ENCODE assay signal across 18 cellular contexts in the genomic region with DNA sequence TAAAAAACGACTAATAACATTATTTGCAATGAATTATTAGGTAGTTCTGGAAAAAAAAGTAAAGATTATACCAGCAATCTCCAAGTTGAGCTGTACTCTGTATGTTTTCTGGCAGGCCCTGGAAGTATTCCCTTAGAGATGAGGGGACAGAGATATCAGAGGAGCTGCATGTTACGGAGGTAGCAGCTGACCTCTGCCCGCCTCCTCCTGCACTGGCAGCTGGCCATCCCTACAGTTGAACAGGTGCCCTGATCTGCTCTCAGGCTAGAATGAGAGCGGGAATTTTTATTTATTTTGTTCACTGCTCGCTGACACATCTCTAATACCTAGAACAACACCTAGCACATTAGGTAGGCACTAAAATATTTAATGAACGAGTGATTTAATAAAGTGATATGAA. TPM values are rescaled to one million over a fixed set of nuclear protein-coding genes. Genes with fewer than 3 reads are reported as not detected.
A peak's percentile ranks its signal among the peaks of the same experiment; 100 is the strongest.
DNase-seq lines count a peak whose midpoint lies in the region; ATAC-seq and TF ChIP-seq lines count a peak whose summit lies in the region.
"Had no signal": no experiment of that assay in that cellular context is flagged by ENCODE, and none has a peak within 500 bp of the region (broad histone marks: within the 10 kb centered on the region; RNA-seq: fewer than 3 reads in every experiment).

No MANE protein-coding gene starts in this region.

- H4K91ac ChIP-seq in neuronal stem cell (ENCODE audit: low read depth, low read length, poor library complexity) = no peak overlapping the region
- H4K91ac ChIP-seq in mesenchymal stem cell (ENCODE audit: low read length) = no peak overlapping the region

- H2BK120ac ChIP-seq in neuronal stem cell (ENCODE audit: low read depth, low read length) (no peak overlapping the region), mesenchymal stem cell (ENCODE audit: low read depth, low read length) (no peak overlapping the region)

- DNase-seq in NCI-H2107 treated with DMSO at 0.1 percent for 48 hours (lab: John Stamatoyannopoulos, UW; ENCODE audit: unreplicated experiment) (peak; percentile 45), NCI-H2107 (lab: John Stamatoyannopoulos, UW) (no peak), NCI-H2029 (lab: John Stamatoyannopoulos, UW) (peak; percentile 74), glutamatergic neuron (peak; percentile 65), neuronal stem cell (ENCODE audit: low spot score) (no peak), mesenchymal stem cell (no peak)
- no peak for DNase-seq in stimulated activated naive B cell treated with anti-CD40 and anti-IgM and Interleukin-4, amounts not matched to agents 10 μg/mL and 1 μg/mL and 100 μg/mL, for 72 hours
- DNase-seq: 8988T; dermis blood vessel endothelial cell; foreskin fibroblast; lower lobe of right lung; naive thymus-derived CD4-positive, alpha-beta T cell had no signal

- no peak overlapping the region for H2AK5ac ChIP-seq in neuronal stem cell (ENCODE audit: low read depth, low read length)
- no peak overlapping the region for H2AK5ac ChIP-seq in mesenchymal stem cell (ENCODE audit: low read length, severe bottlenecking)

- peak overlapping the region; percentile 18 for H3K4me3 Mint-ChIP-seq in glutamatergic neuron (ENCODE audit: unreplicated experiment)
- no peak overlapping the region for H3K4me3 Mint-ChIP-seq in stimulated activated naive B cell treated with anti-CD40 and anti-IgM and Interleukin-4, amounts not matched to agents 10 μg/mL and 1 μg/mL and 100 μg/mL, for 72 hours
- H3K4me3 Mint-ChIP-seq: activated naive CD8-positive, alpha-beta T cell; brain; naive thymus-derived CD4-positive, alpha-beta T cell; T-helper 2 cell treated with Interferon-gamma antibody and Interleukin-4, amounts not matched to agents 5 μg/mL and 100 μg/mL, for 36 hours had no signal

- no CpG with 5 or more reads among the region's 6 CpGs for WGBS in neuronal stem cell (ENCODE audit: extremely low coverage in 2 of 2, insufficient read length in 2 of 2, insufficient replicate concordance in 1 of 2), 2 donors
- WGBS in mesenchymal stem cell = 92% methylated on average over 4 of the region's 6 CpGs

- no peak overlapping the region for H3K23ac ChIP-seq in neuronal stem cell (ENCODE audit: low read depth, low read length, poor library complexity)
- no peak overlapping the region for H3K23ac ChIP-seq in mesenchymal stem cell (ENCODE audit: low read length in 2 of 2)

- peak overlapping the region; percentile 74 for H3K27ac Mint-ChIP-seq in glutamatergic neuron (ENCODE audit: unreplicated experiment)
- no peak overlapping the region for H3K27ac Mint-ChIP-seq in stimulated activated naive B cell treated with anti-CD40 and anti-IgM and Interleukin-4, amounts not matched to agents 10 μg/mL and 1 μg/mL and 100 μg/mL, for 72 hours
- H3K27ac Mint-ChIP-seq: activated naive CD8-positive, alpha-beta T cell; naive thymus-derived CD4-positive, alpha-beta T cell; T-helper 2 cell treated with Interferon-gamma antibody and Interleukin-4, amounts not matched to agents 5 μg/mL and 100 μg/mL, for 36 hours had no signal

- H3K4me2 ChIP-seq in neuronal stem cell (ENCODE audit: insufficient read depth, low read length, poor library complexity, severe bottlenecking) = no peak overlapping the region
- H3K4me2 ChIP-seq in mesenchymal stem cell (ENCODE audit: low read length, poor library complexity, severe bottlenecking) = no peak overlapping the region
- H3K4me2 ChIP-seq: KMS-11 had no signal

- H3K9me3 ChIP-seq in neuronal stem cell (replicated peaks in 1 of 2; ENCODE audit: control insufficient read depth in 2 of 2, insufficient read depth in 1 of 2, low read depth in 1 of 2, low read length in 2 of 2) (peaks cover 0 to 2% of the 10 kb centered on the region in 2 donors), mesenchymal stem cell (ENCODE audit: control insufficient read depth, low read length) (no peaks in the 10 kb centered on the region)
- H3K9me3 ChIP-seq: lower lobe of right lung had no signal

- H3K4me1 ChIP-seq in neuronal stem cell (ENCODE audit: control insufficient read depth in 2 of 2, insufficient read depth in 1 of 2, low read depth in 1 of 2, low read length in 2 of 2) = no peaks in the 10 kb centered on the region
- no peaks in the 10 kb centered on the region for H3K4me1 ChIP-seq in mesenchymal stem cell (ENCODE audit: control insufficient read depth, insufficient read depth, low read depth, low read length)
- H3K4me1 ChIP-seq: lower lobe of right lung had no signal

- H4K8ac ChIP-seq in neuronal stem cell (ENCODE audit: low read depth, low read length) (no peak overlapping the region), mesenchymal stem cell (ENCODE audit: low read length) (no peak overlapping the region)

- H3K36me3 ChIP-seq in neuronal stem cell (replicated peaks in 1 of 2; ENCODE audit: control insufficient read depth in 2 of 2, insufficient read depth in 2 of 2, low read length in 2 of 2) (peaks cover 3 to 33% of the 10 kb centered on the region in 2 donors), mesenchymal stem cell (ENCODE audit: control insufficient read depth in 1 of 2, insufficient read depth in 2 of 2, low read depth in 1 of 2, low read length in 2 of 2) (peaks cover 2 to 33% of the 10 kb centered on the region in 2 experiments)

- H3K9ac ChIP-seq in neuronal stem cell (ENCODE audit: low read depth, low read length, poor library complexity) = peak overlapping the region; percentile 44
- H3K9ac ChIP-seq in mesenchymal stem cell (ENCODE audit: low read length) = no peak overlapping the region
- H3K9ac ChIP-seq: BLaER1, KMS-11 had no signal

- H2BK12ac ChIP-seq in neuronal stem cell (ENCODE audit: low read length) (no peak overlapping the region), mesenchymal stem cell (ENCODE audit: low read length in 2 of 2) (no peak overlapping the region)

- no peak for ATAC-seq in stimulated activated naive B cell treated with anti-CD40 and anti-IgM and Interleukin-4, amounts not matched to agents 10 μg/mL and 1 μg/mL and 100 μg/mL, for 72 hours (replicated peaks)
- ATAC-seq in GM21390 (IDR thresholded peaks at IDR 0.05; ENCODE audit: unreplicated experiment) = no peak
- ATAC-seq: lower lobe of right lung; naive thymus-derived CD4-positive, alpha-beta T cell had no signal

- H3K27me3 ChIP-seq in neuronal stem cell (ENCODE audit: control insufficient read depth in 3 of 3, insufficient read depth in 3 of 3, low read depth in 1 of 3, low read length in 3 of 3) (no peaks in the 10 kb centered on the region), mesenchymal stem cell (ENCODE audit: control insufficient read depth in 1 of 2, insufficient read depth in 1 of 2, low read length in 2 of 2) (no peaks in the 10 kb centered on the region)
- H3K27me3 ChIP-seq: BLaER1 had no signal

- no peak overlapping the region for H3K4me3 ChIP-seq in neuronal stem cell (ENCODE audit: low read length in 2 of 2)
- no peak overlapping the region for H3K4me3 ChIP-seq in mesenchymal stem cell (ENCODE audit: insufficient read depth in 1 of 2, low read depth in 1 of 2, low read length in 2 of 2)
- H3K4me3 ChIP-seq: BLaER1, lower lobe of right lung had no signal

- no peak overlapping the region for H2AFZ ChIP-seq in neuronal stem cell (ENCODE audit: low read length)
- H2AFZ ChIP-seq in mesenchymal stem cell (ENCODE audit: low read depth, low read length) = no peak overlapping the region

- no peak overlapping the region for H2BK15ac ChIP-seq in neuronal stem cell (ENCODE audit: low read length)
- H2BK15ac ChIP-seq in mesenchymal stem cell (ENCODE audit: low read depth, poor library complexity, severe bottlenecking) = no peak overlapping the region

- H3K14ac ChIP-seq in neuronal stem cell (ENCODE audit: low read length) (no peak overlapping the region), mesenchymal stem cell (ENCODE audit: low read length in 2 of 2) (no peak overlapping the region)

- H3K4me1 Mint-ChIP-seq in glutamatergic neuron (ENCODE audit: low read depth, unreplicated experiment) = peaks cover 45% of the 10 kb centered on the region
- peaks cover 15 to 36% of the 10 kb centered on the region in 2 donors for H3K4me1 Mint-ChIP-seq in stimulated activated naive B cell treated with anti-CD40 and anti-IgM and Interleukin-4, amounts not matched to agents 10 μg/mL and 1 μg/mL and 100 μg/mL, for 72 hours

- H3K79me1 ChIP-seq in neuronal stem cell (ENCODE audit: low read depth, low read length) (no peaks in the 10 kb centered on the region), mesenchymal stem cell (replicated peaks; ENCODE audit: low read length, poor library complexity, severe bottlenecking) (peaks cover 15% of the 10 kb centered on the region)

- H3K4ac ChIP-seq in neuronal stem cell (ENCODE audit: low read length) (no peak overlapping the region), mesenchymal stem cell (ENCODE audit: low read depth in 1 of 2, low read length in 2 of 2) (no peak overlapping the region)

- peaks cover 8% of the 10 kb centered on the region for H3K9me3 Mint-ChIP-seq in glutamatergic neuron (ENCODE audit: unreplicated experiment)
- no peaks in the 10 kb centered on the region for H3K9me3 Mint-ChIP-seq in stimulated activated naive B cell treated with anti-CD40 and anti-IgM and Interleukin-4, amounts not matched to agents 10 μg/mL and 1 μg/mL and 100 μg/mL, for 72 hours
- H3K9me3 Mint-ChIP-seq: brain; T-helper 2 cell treated with Interferon-gamma antibody and Interleukin-4, amounts not matched to agents 5 μg/mL and 100 μg/mL, for 36 hours had no signal

- H3K18ac ChIP-seq in neuronal stem cell (ENCODE audit: low read length) (no peak overlapping the region), mesenchymal stem cell (ENCODE audit: low read depth in 1 of 2, low read length in 2 of 2) (no peak overlapping the region)

- H2BK5ac ChIP-seq in neuronal stem cell (ENCODE audit: low read length) = no peak overlapping the region
- no peak overlapping the region for H2BK5ac ChIP-seq in mesenchymal stem cell (ENCODE audit: low read depth, low read length, poor library complexity, severe bottlenecking)

- TF ChIP-seq CTCF in glutamatergic neuron (IDR thresholded peaks at IDR 0.05; ENCODE audit: partially characterized antibody, unreplicated experiment) = no peak

- no peaks in the 10 kb centered on the region for H3K36me3 Mint-ChIP-seq in glutamatergic neuron (ENCODE audit: unreplicated experiment)
- peaks cover 31 to 33% of the 10 kb centered on the region in 2 donors for H3K36me3 Mint-ChIP-seq in stimulated activated naive B cell treated with anti-CD40 and anti-IgM and Interleukin-4, amounts not matched to agents 10 μg/mL and 1 μg/mL and 100 μg/mL, for 72 hours

- H3K27ac ChIP-seq in neuronal stem cell (replicated peaks; ENCODE audit: low read length) (no peak overlapping the region), mesenchymal stem cell (ENCODE audit: low read length, poor library complexity, severe bottlenecking) (no peak overlapping the region)
- H3K27ac ChIP-seq: KMS-11, lower lobe of right lung had no signal

- H3K27me3 Mint-ChIP-seq in glutamatergic neuron (ENCODE audit: unreplicated experiment) = peaks cover 4% of the 10 kb centered on the region
- H3K27me3 Mint-ChIP-seq in stimulated activated naive B cell treated with anti-CD40 and anti-IgM and Interleukin-4, amounts not matched to agents 10 μg/mL and 1 μg/mL and 100 μg/mL, for 72 hours = no peaks in the 10 kb centered on the region
- H3K27me3 Mint-ChIP-seq: activated naive CD8-positive, alpha-beta T cell; brain; naive thymus-derived CD4-positive, alpha-beta T cell had no signal

RNA-seq across cellular contexts. Expression of a gene that starts 23.1 kb away (rescaled TPM):
- total RNA-seq in glutamatergic neuron (ENCODE audit: unreplicated experiment) = 30.9 TPM
- 7.1 TPM for polyA plus RNA-seq in neuronal stem cell (2013, experiment 1 of 2)
- 6.4 TPM for polyA plus RNA-seq in neuronal stem cell (2013, experiment 2 of 2)
- polyA plus RNA-seq in mesenchymal stem cell (2013, experiment 1 of 2) = 7.5 TPM
- polyA plus RNA-seq in mesenchymal stem cell (2013, experiment 2 of 2) = 8.0 TPM

Comparison
In these comparisons a context has a peak if more than half of its experiments do, and no peak if none do; other contexts are left out.
1. DNase-seq: peak in NCI-H2107 treated with DMSO at 0.1 percent for 48 hours (single experiment), NCI-H2029 (single experiment) and glutamatergic neuron (single experiment); none in NCI-H2107 (single experiment), neuronal stem cell (single experiment), mesenchymal stem cell (single experiment) and stimulated activated naive B cell treated with anti-CD40 and anti-IgM and Interleukin-4, amounts not matched to agents 10 μg/mL and 1 μg/mL and 100 μg/mL, for 72 hours (single experiment).